Comparison of ENCODE assay signal across 16 cellular contexts in genomic region chr5:112554089-112554977, GRCh38.
DNase-seq lines count a peak whose midpoint lies in the region; ATAC-seq and TF ChIP-seq lines count a peak whose summit lies in the region.
"Had no signal": no experiment of that assay in that cellular context is flagged by ENCODE, and none has a peak within 500 bp of the region (broad histone marks: within the 10 kb centered on the region; RNA-seq: fewer than 3 reads in every experiment).

No MANE protein-coding gene starts in this region.

- intact Hi-C loops in tibial artery (cut with DNase I; ENCODE audit: low total_unique reads) = loop anchor here (5.0 kb wide), 2 partner anchors 203 to 303 kb away; no protein-coding TSS in a partner anchor

- H3K9me3 ChIP-seq in tibial artery = no peaks in the 10 kb centered on the region
- H3K9me3 ChIP-seq: upper lobe of right lung had no signal

- no peaks in the 10 kb centered on the region for H3K27me3 ChIP-seq in tibial artery
- H3K27me3 ChIP-seq: upper lobe of right lung had no signal

- H3K4me1 ChIP-seq in tibial artery = peaks cover 0 to 9% (median 3%) of the 10 kb centered on the region in 4 donors
- H3K4me1 ChIP-seq: upper lobe of right lung had no signal

- DNase-seq in NCI-H1436 (lab: John Stamatoyannopoulos, UW) (peak; percentile 47), NCI-H1436 treated with DMSO at 0.1 percent for 48 hours (lab: John Stamatoyannopoulos, UW) (no peak), caudate nucleus (lab: John Stamatoyannopoulos, UW) (peak in 26 of 61 donors; percentile 2 to 57 (median 23)), inferior parietal cortex (ENCODE audit: extremely low spot score) (peak; percentile 39), tibial artery (no peak), NAMALWA (ENCODE audit: low spot score) (no peak)
- DNase-seq in activated naive CD4-positive, alpha-beta T cell (lab: John Stamatoyannopoulos, UW) = no peak
- DNase-seq: activated CD4-positive, CD25-positive, alpha-beta regulatory T cell; CD8-positive, alpha-beta memory T cell; kidney glomerular epithelial cell; stimulated activated CD4-positive, alpha-beta T cell treated with anti-CD3 and anti-CD28 coated beads, Interleukin-1b, Interleukin-23, amount 100 ng/mL, for 48 hours; stimulated activated CD8-positive, alpha-beta memory T cell treated with anti-CD3 and anti-CD28 coated beads, Interleukin-4, amount 100 ng/mL, for 48 hours; upper lobe of right lung had no signal

- ATAC-seq in GM21576 (IDR thresholded peaks at IDR 0.05; ENCODE audit: unreplicated experiment) = no peak
- ATAC-seq: Panc1, upper lobe of right lung had no signal

- TF ChIP-seq CTCF in tibial artery (IDR thresholded peaks at IDR 0.05) = no peak

- H3K4me3 ChIP-seq in tibial artery = peak overlapping the region; percentile 37 to 39
- H3K4me3 ChIP-seq: upper lobe of right lung had no signal

- H3K27ac ChIP-seq in caudate nucleus (ENCODE audit: low read depth, low read length) (peak overlapping the region; percentile 75), tibial artery (peak overlapping the region; percentile 22 to 40)
- H3K27ac ChIP-seq: 22Rv1, upper lobe of right lung had no signal

- no peaks in the 10 kb centered on the region for H3K36me3 ChIP-seq in tibial artery
- H3K36me3 ChIP-seq: upper lobe of right lung had no signal

Comparison
In these comparisons a context has a peak if more than half of its experiments do, and no peak if none do; other contexts are left out.
1. DNase-seq: peak in NCI-H1436 (single experiment) and inferior parietal cortex (single experiment); none in NCI-H1436 treated with DMSO at 0.1 percent for 48 hours (single experiment), tibial artery (0 of 2), NAMALWA (single experiment) and activated naive CD4-positive, alpha-beta T cell (0 of 4).